ENCODE assay signal across 11 cellular contexts in the genomic region with DNA sequence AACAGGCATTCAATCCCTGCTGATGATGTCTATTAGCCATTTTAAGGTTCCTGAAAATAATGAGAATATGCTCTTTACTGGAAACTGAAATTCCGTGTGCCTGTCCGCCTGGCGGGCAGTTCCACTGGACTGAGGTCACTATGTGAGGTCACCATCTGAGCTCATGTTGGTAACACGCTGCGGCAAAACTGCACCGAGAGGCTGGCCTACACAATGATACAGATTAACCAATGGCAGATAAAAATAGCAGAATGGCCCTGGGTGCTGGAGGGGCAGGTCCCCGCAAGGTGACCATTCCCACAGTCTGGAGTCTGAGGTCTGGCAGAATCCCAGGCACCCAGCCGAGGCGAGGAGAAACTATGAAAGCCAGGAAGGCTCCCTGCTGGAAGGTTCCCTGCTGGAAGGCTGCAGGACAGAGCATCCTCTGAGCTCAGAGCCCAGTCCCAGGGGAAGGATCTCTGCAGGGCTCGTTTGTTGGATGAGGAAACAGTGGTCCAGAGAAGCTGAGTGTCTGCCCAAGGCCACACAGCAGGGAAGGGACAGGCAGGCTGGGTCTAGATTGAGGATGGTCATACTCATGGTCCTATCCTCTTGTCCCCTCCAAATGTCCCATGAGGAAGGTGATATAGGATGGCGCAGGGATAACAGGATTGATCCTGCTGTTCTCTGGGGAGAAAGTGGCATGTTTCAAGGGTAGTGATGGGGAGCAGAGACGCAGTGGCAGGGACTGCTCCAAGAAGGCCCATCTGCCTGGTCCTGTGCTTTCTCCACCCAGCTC. TPM values are rescaled to one million over a fixed set of nuclear protein-coding genes. Genes with fewer than 3 reads are reported as not detected.
DNase-seq lines count a peak whose midpoint lies in the region; ATAC-seq and TF ChIP-seq lines count a peak whose summit lies in the region.
"Had no signal": no experiment of that assay in that cellular context is flagged by ENCODE, and none has a peak within 500 bp of the region (broad histone marks: within the 10 kb centered on the region; RNA-seq: fewer than 3 reads in every experiment).

No MANE protein-coding gene starts in this region.

- H3K4me1 ChIP-seq in osteoblast (ENCODE audit: insufficient read depth, low read length) = no peaks in the 10 kb centered on the region
- H3K4me1 ChIP-seq in GM23338 (ENCODE audit: insufficient read depth) = no peaks in the 10 kb centered on the region

- intact Hi-C loops in left cardiac atrium (cut with DNase I) = no loop called here

- H3K9me3 Mint-ChIP-seq in GM23338 = no peaks in the 10 kb centered on the region
- H3K9me3 Mint-ChIP-seq: stimulated activated effector memory CD8-positive, alpha-beta T cell treated with anti-CD3 and anti-CD28 coated beads, Interleukin-12 subunit alpha, Interleukin-12 subunit beta, amount 100 ng/mL, for 72 hours had no signal

- H3K4me3 Mint-ChIP-seq in GM23338 = no peak overlapping the region
- H3K4me3 Mint-ChIP-seq: stimulated activated effector memory CD8-positive, alpha-beta T cell treated with anti-CD3 and anti-CD28 coated beads, Interleukin-12 subunit alpha, Interleukin-12 subunit beta, amount 100 ng/mL, for 72 hours; T-helper 17 cell had no signal

- in situ Hi-C loops in ACHN (cut with HindIII; ENCODE audit: low pct_ligation_motif_present, low pct_unique_long_range_greater_than_20kb, low sequenced_read_pairs) (loop anchor here (25.0 kb wide), 1 partner anchor 189 kb away; the partner anchor contains the start of gene RHOB), astrocyte of the spinal cord (cut with HindIII; ENCODE audit: low sequenced_read_pairs) (no loop called here)

- H3K9me3 ChIP-seq in osteoblast (ENCODE audit: low read depth, low read length) = no peaks in the 10 kb centered on the region

- H3K27ac Mint-ChIP-seq in GM23338 = no peak overlapping the region
- H3K27ac Mint-ChIP-seq: stimulated activated effector memory CD8-positive, alpha-beta T cell treated with anti-CD3 and anti-CD28 coated beads, Interleukin-12 subunit alpha, Interleukin-12 subunit beta, amount 100 ng/mL, for 72 hours; T-helper 17 cell had no signal

- no peaks in the 10 kb centered on the region for H3K9me2 ChIP-seq in GM23338 (ENCODE audit: insufficient read depth)

- no peak overlapping the region for H2AFZ ChIP-seq in osteoblast (ENCODE audit: low read length)
- no peak overlapping the region for H2AFZ ChIP-seq in GM23338

- H3K36me3 ChIP-seq in osteoblast (ENCODE audit: insufficient read depth, low read length) = no peaks in the 10 kb centered on the region
- H3K36me3 ChIP-seq in GM23338 (ENCODE audit: insufficient read depth) = no peaks in the 10 kb centered on the region

- ATAC-seq in left cardiac atrium (peak; percentile 21 to 32), GM23338 (no peak), HG03457 (IDR thresholded peaks at IDR 0.05; ENCODE audit: unreplicated experiment) (no peak)
- ATAC-seq: stimulated activated effector memory CD8-positive, alpha-beta T cell treated with anti-CD3 and anti-CD28 coated beads, Interleukin-12 subunit alpha, Interleukin-12 subunit beta, amount 100 ng/mL, for 72 hours; T-helper 17 cell had no signal

- no peak overlapping the region for H3K27ac ChIP-seq in osteoblast (ENCODE audit: low read depth, low read length)
- no peak overlapping the region for H3K27ac ChIP-seq in GM23338 (ENCODE audit: low read depth)

- H3K79me2 ChIP-seq in osteoblast (ENCODE audit: insufficient read depth, low read length) (no peaks in the 10 kb centered on the region), GM23338 (replicated peaks; ENCODE audit: insufficient read depth) (no peaks in the 10 kb centered on the region)

- H3F3A ChIP-seq in GM23338 (replicated peaks; ENCODE audit: low read depth) = no peaks in the 10 kb centered on the region

- H3K4me1 Mint-ChIP-seq in GM23338 = no peaks in the 10 kb centered on the region; the same call in 2 of the 3 replicates
- H3K4me1 Mint-ChIP-seq: stimulated activated effector memory CD8-positive, alpha-beta T cell treated with anti-CD3 and anti-CD28 coated beads, Interleukin-12 subunit alpha, Interleukin-12 subunit beta, amount 100 ng/mL, for 72 hours had no signal

- DNase-seq in ACHN (peak; percentile 68), astrocyte of the spinal cord (ENCODE audit: low read depth, low spot score) (peak; percentile 66), left cardiac atrium (peak; percentile 59), osteoblast (ENCODE audit: insufficient read length, low spot score, missing footprints) (peak; percentile 90), GM23338 (ENCODE audit: low spot score) (no peak), NOMO-1 treated with dmso at 0.1 percent for 144 hours (lab: John Stamatoyannopoulos, UW; ENCODE audit: unreplicated experiment) (no peak), NCI-H1092 treated with DMSO at 0.1 percent for 48 hours (lab: John Stamatoyannopoulos, UW) (no peak)
- DNase-seq: stimulated activated CD4-positive, alpha-beta T cell treated with anti-CD3 and anti-CD28 coated beads, Interleukin-15, amount 100 ng/mL, for 24 hours had no signal

- H4K20me1 ChIP-seq in osteoblast (ENCODE audit: insufficient read depth, low read length) = no peaks in the 10 kb centered on the region
- no peaks in the 10 kb centered on the region for H4K20me1 ChIP-seq in GM23338 (replicated peaks; ENCODE audit: insufficient read depth)

- no peak overlapping the region for H3K4me3 ChIP-seq in astrocyte of the spinal cord (ENCODE audit: low read depth, low read length)
- H3K4me3 ChIP-seq in osteoblast (ENCODE audit: insufficient read depth, low read length) = no peak overlapping the region
- no peak overlapping the region for H3K4me3 ChIP-seq in GM23338

- peak; percentile 6 for TF ChIP-seq CTCF in astrocyte of the spinal cord (IDR thresholded peaks at IDR 0.05; ENCODE audit: low read depth, low read length)
- no peak for TF ChIP-seq CTCF in osteoblast (IDR thresholded peaks at IDR 0.05; ENCODE audit: extremely low read depth, low read depth, low read length)
- no peak for TF ChIP-seq CTCF in GM23338 (conservative IDR thresholded peaks at IDR 0.05; ENCODE audit: low read depth in 2 of 2)

- no peak overlapping the region for H3K4me2 ChIP-seq in osteoblast (ENCODE audit: insufficient read depth, low read length)
- no peak overlapping the region for H3K4me2 ChIP-seq in GM23338

- H3K27me3 ChIP-seq in osteoblast (ENCODE audit: insufficient read depth, low read length) = no peaks in the 10 kb centered on the region
- no peaks in the 10 kb centered on the region for H3K27me3 ChIP-seq in GM23338 (ENCODE audit: insufficient read depth)

- H3K36me3 Mint-ChIP-seq in GM23338 (ENCODE audit: low read depth) = no peaks in the 10 kb centered on the region; the same call in 2 of the 3 replicates

- peaks cover 3% of the 10 kb centered on the region for H3K27me3 Mint-ChIP-seq in GM23338 (ENCODE audit: insufficient read depth, low read depth, poor library complexity)
- H3K27me3 Mint-ChIP-seq: T-helper 17 cell had no signal

TF ChIP-seq in GM23338, 12 proteins besides CTCF, POLR2A, EP300 and RAD21:
- no peak for TF ChIP-seq NANOG (IDR thresholded peaks at IDR 0.05; ENCODE audit: borderline replicate concordance)
- TF ChIP-seq CREB1 (CRISPR knock-in tag; IDR thresholded peaks at IDR 0.05; ENCODE audit: low read depth) = no peak
- no peak for TF ChIP-seq EZH2phosphoT487 (IDR thresholded peaks at IDR 0.05; ENCODE audit: unreplicated experiment)
- TF ChIP-seq STAT1 (IDR thresholded peaks at IDR 0.05; ENCODE audit: unreplicated experiment) = no peak
- TF ChIP-seq ETS1 (IDR thresholded peaks at IDR 0.05) = no peak

RNA-seq across cellular contexts. Expression of gene HS1BP3, which starts 24.8 kb away (rescaled TPM):
- total RNA-seq in left cardiac atrium = 10 to 100 TPM; 19.8 to 21.4 TPM
- total RNA-seq in osteoblast = 47.4 and 47.8 TPM in 2 replicates
- total RNA-seq in GM23338 (2014; rRNA removed; shearing (Covaris generic)) = 15.0 and 16.8 TPM in 2 replicates
- 6.0 and 7.2 TPM in 2 replicates for polyA plus RNA-seq in GM23338 (2016; fragmentation: Nextera tagmentation; extraction: Ambion mirVana)

RNA-seq across cellular contexts. Expression of gene GDF7, which starts 40.8 kb away (rescaled TPM):
- total RNA-seq in left cardiac atrium (1 to 10 TPM in 1 of 2 donors, under 1 TPM in 1; 0.32 to 4.8 TPM), osteoblast (under 0.01 TPM in 1 of 2 replicates, not detected in the other)
- 0.19 and 0.52 TPM in 2 replicates for total RNA-seq in GM23338 (2014; rRNA removed; shearing (Covaris generic))
- 0.16 and 0.19 TPM in 2 replicates for polyA plus RNA-seq in GM23338 (2016; fragmentation: Nextera tagmentation; extraction: Ambion mirVana)

Comparison
In these comparisons a context has a peak if more than half of its experiments do, and no peak if none do; other contexts are left out.
1. DNase-seq: peak in ACHN (single experiment), astrocyte of the spinal cord (single experiment), left cardiac atrium (single experiment) and osteoblast (single experiment); none in GM23338 (single experiment), NOMO-1 treated with dmso at 0.1 percent for 144 hours (single experiment) and NCI-H1092 treated with DMSO at 0.1 percent for 48 hours (single experiment).
2. ATAC-seq: peak in left cardiac atrium (2 of 2); none in GM23338 (single experiment) and HG03457 (single experiment).